Comparison of ENCODE assay signal across 23 cellular contexts in the genomic region with DNA sequence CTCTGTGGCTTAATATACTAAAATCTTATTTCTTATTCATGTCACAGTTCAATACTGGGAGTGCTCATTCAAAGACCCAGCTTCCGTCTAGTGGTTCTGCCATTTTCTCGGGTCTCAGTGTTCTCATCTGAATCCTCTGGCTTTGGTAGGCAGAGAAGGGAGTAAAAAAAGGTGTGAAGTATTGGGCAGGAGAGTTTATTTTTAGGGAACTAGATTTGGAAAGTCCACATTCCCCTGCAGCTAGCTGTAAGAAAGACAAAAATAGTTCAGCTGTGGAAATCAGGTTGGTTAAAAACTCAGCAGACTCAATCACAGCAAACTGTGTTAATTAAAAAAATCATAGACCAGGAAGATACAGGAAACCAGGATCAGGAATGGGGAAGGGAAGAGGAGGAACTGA. TPM values are rescaled to one million over a fixed set of nuclear protein-coding genes. Genes with fewer than 3 reads are reported as not detected.
DNase-seq lines count a peak whose midpoint lies in the region; ATAC-seq and TF ChIP-seq lines count a peak whose summit lies in the region.
"Had no signal": no experiment of that assay in that cellular context is flagged by ENCODE, and none has a peak within 500 bp of the region (broad histone marks: within the 10 kb centered on the region; RNA-seq: fewer than 3 reads in every experiment).

No MANE protein-coding gene starts in this region.

- H3K9me3 ChIP-seq in cardiac muscle cell (ENCODE audit: low read depth) (no peaks in the 10 kb centered on the region), gastrocnemius medialis (no peaks in the 10 kb centered on the region), testis (no peaks in the 10 kb centered on the region)

- H3K27ac ChIP-seq in cardiac muscle cell = peak overlapping the region; percentile 39
- peak overlapping the region; percentile 46 to 82 (median 64) for H3K27ac ChIP-seq in gastrocnemius medialis
- no peak overlapping the region for H3K27ac ChIP-seq in testis
- H3K27ac ChIP-seq: C4-2B, SK-N-MC had no signal

- no peak overlapping the region for H3K4me3 ChIP-seq in cardiac muscle cell
- no peak overlapping the region for H3K4me3 ChIP-seq in gastrocnemius medialis
- H3K4me3 ChIP-seq in testis = no peak overlapping the region
- H3K4me3 ChIP-seq: SK-N-MC had no signal

- intact Hi-C loops in cardiac septum (cut with DNase I) = no loop called here
- intact Hi-C loops in left ventricle myocardium superior (cut with micrococcal nuclease) = no loop called here
- intact Hi-C loops in gastrocnemius medialis (cut with DNase I; ENCODE audit: low total_unique reads) = loop anchor here (5.0 kb wide), 1 partner anchor 80 kb away; no protein-coding TSS in a partner anchor
- intact Hi-C loops in testis (cut with DNase I; ENCODE audit: low total_unique reads) = no loop called here

- ATAC-seq in left ventricle myocardium superior (peak; percentile 46), gastrocnemius medialis (peak; percentile 46 to 73)

- TF ChIP-seq POLR2A in gastrocnemius medialis (IDR thresholded peaks at IDR 0.05) (no peak), testis (IDR thresholded peaks at IDR 0.05) (no peak)

- in situ Hi-C loops in gastrocnemius medialis (cut with MboI; ENCODE audit: low sequenced_read_pairs in 4 of 4) = no loop called here

- no peaks in the 10 kb centered on the region for H3K36me3 ChIP-seq in cardiac muscle cell
- no peaks in the 10 kb centered on the region for H3K36me3 ChIP-seq in gastrocnemius medialis
- no peaks in the 10 kb centered on the region for H3K36me3 ChIP-seq in testis (ENCODE audit: low read depth, missing control alignments)

- TF ChIP-seq CTCF in cardiac muscle cell (IDR thresholded peaks at IDR 0.05; ENCODE audit: low read depth, low read length) = no peak
- TF ChIP-seq CTCF in gastrocnemius medialis (IDR thresholded peaks at IDR 0.05 in 4 of 5, conservative IDR thresholded peaks at IDR 0.05 in 1 of 5) = no peak
- no peak for TF ChIP-seq CTCF in testis (IDR thresholded peaks at IDR 0.05)

- peaks cover 11% of the 10 kb centered on the region for H3K4me1 ChIP-seq in cardiac muscle cell (ENCODE audit: low read depth)
- H3K4me1 ChIP-seq in gastrocnemius medialis = peaks cover 22 to 47% of the 10 kb centered on the region in 2 donors
- no peaks in the 10 kb centered on the region for H3K4me1 ChIP-seq in testis

- WGBS in testis, 2 donors = 84 to 91% methylated on average over 2 of the region's 2 CpGs

- no peak for DNase-seq in cardiac muscle cell (ENCODE audit: low read depth in 1 of 2, low spot score in 1 of 2)
- DNase-seq in cardiac septum (ENCODE audit: low spot score) = no peak
- no peak for DNase-seq in left ventricle myocardium superior
- DNase-seq in gastrocnemius medialis = no peak
- no peak for DNase-seq in T-helper 2 cell
- DNase-seq in testis = no peak
- no peak for DNase-seq in C1 segment of cervical spinal cord (lab: John Stamatoyannopoulos, UW)
- DNase-seq in DMS153 (lab: John Stamatoyannopoulos, UW) = no peak
- DNase-seq: 8988T; CD8-positive, alpha-beta memory T cell; DMS79; H9; HFFc6; MM.1S; NCI-H1048; NCI-H1417 treated with DMSO at 0.1 percent for 48 hours; NCI-H187; NCI-H446; NCI-H526; OCI-M1; SHP77 treated with DMSO at 0.1 percent for 48 hours had no signal

- no peaks in the 10 kb centered on the region for H3K27me3 ChIP-seq in cardiac muscle cell
- no peaks in the 10 kb centered on the region for H3K27me3 ChIP-seq in gastrocnemius medialis
- H3K27me3 ChIP-seq in testis = no peaks in the 10 kb centered on the region

RNA-seq across cellular contexts. Expression of a gene that starts 4.1 kb away (rescaled TPM):
- not detected in 2 replicates for total RNA-seq in cardiac muscle cell
- polyA plus RNA-seq in cardiac muscle cell = not detected in 2 replicates
- total RNA-seq in cardiac septum = 15.2 TPM
- 53.8 TPM for total RNA-seq in left ventricle myocardium superior
- total RNA-seq in gastrocnemius medialis = 10 to 100 TPM; 12.1 to 30.2 (median 19.2) TPM
- 1 to 10 TPM; 4.6 to 7.5 TPM for total RNA-seq in testis
- 24.1 TPM for polyA plus RNA-seq in testis (ENCODE audit: insufficient read depth, low read depth, low replicate concordance)
- total RNA-seq: CD8-positive, alpha-beta memory T cell; H9 had no signal
- polyA plus RNA-seq: CD8-positive, alpha-beta memory T cell had no signal

RNA-seq across cellular contexts. Expression of a gene that starts 31.5 kb away (rescaled TPM):
- total RNA-seq in cardiac muscle cell (12.4 and 14.9 TPM in 2 replicates), cardiac septum (36.8 TPM), left ventricle myocardium superior (34.1 TPM), gastrocnemius medialis (10 to 100 TPM; 16.8 to 38.2 (median 19.0) TPM), testis (10 to 100 TPM; 63.1 to 91.3 TPM)
- polyA plus RNA-seq in cardiac muscle cell (19.9 and 27.9 TPM in 2 replicates), testis (ENCODE audit: insufficient read depth, low read depth, low replicate concordance) (172 TPM)

Comparison
In these comparisons a context has a peak if more than half of its experiments do, and no peak if none do; other contexts are left out.
1. H3K27ac ChIP-seq: peak in cardiac muscle cell (single experiment) and gastrocnemius medialis (4 of 4); none in testis (0 of 2).